In the genomic region with DNA sequence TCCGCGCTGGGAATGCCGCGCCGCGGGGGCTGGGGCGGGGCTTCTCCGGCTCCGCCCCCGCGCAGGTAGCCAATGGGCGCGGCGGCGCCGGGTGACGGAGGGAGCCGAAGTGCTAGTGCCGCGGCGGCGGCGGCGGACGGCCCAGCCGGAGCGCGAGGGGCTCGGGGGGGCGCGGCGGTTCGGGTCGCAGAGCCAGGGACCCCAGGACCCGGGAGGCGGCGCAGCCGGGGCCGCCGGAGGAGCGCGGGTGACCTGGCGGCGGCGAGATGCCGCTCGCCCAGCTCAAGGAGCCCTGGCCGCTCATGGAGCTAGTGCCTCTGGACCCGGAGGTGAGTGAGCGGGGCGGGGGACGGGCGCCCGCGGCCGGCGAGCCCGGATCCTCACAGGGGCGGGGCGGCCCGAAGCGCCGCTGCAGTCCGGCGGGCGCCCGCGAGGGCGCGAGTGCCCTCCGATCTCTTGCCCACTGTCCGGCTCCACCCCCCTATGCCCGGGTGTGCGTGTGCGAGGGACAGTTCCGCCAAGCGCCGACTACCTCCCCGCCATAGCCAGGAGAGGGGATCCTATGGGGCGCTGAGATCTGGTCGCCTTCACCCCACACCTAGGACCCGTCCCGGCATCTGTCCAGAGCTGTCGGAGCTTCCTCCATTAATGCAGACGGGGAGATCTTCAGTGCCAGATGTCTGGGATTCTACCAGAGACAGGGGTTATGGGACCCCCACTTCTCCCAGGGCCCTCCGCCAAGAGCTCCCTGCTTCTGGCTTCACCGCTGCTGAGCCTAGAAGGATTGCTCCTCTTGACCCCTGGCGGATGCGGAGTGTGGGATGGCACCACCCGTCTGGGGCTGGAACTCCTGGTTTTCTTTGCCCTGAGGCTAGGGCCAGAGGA, we compare ENCODE assay signal across 8 cellular contexts. TPM values are rescaled to one million over a fixed set of nuclear protein-coding genes. Genes with fewer than 3 reads are reported as not detected.
A peak's percentile ranks its signal among the peaks of the same experiment; 100 is the strongest.
DNase-seq lines count a peak whose midpoint lies in the region; ATAC-seq and TF ChIP-seq lines count a peak whose summit lies in the region.

Gene RPS6KA1 (plus strand): TSS at position 107 of the 885 bp plus-strand sequence. CDS start 160 bp downstream, at position 267.

- peak; percentile 82 for ATAC-seq in GM18502 (IDR thresholded peaks at IDR 0.05; ENCODE audit: poor library complexity, unreplicated experiment)
- peak; percentile 66 for ATAC-seq in HG02943 (IDR thresholded peaks at IDR 0.05; ENCODE audit: low read depth, unreplicated experiment)
- ATAC-seq in left lung: peak; percentile 58

- H3K4me3 ChIP-seq in coronary artery: peak within 1 kb of the TSS; percentile 74
- peak within 1 kb of the TSS; percentile 57 to 66 for H3K4me3 ChIP-seq in left lung

- peaks cover 12 to 53% of the 10 kb centered on the region in 2 donors for H3K4me1 ChIP-seq in left lung

- H3K36me3 ChIP-seq in left lung: no peaks in the 10 kb centered on the region

- intact Hi-C loops in left lung (cut with DNase I): no loop called here

- peak within 1 kb of the TSS in 1 of 2 donors; percentile 47 for H3K27ac ChIP-seq in coronary artery
- H3K27ac ChIP-seq in left lung: peak within 1 kb of the TSS; percentile 81 to 85

- no peaks in the 10 kb centered on the region for H3K27me3 ChIP-seq in left lung

- DNase-seq in 8988T: peak; percentile 87
- DNase-seq in NCI-H2171 treated with DMSO at 0.1 percent for 48 hours (lab: John Stamatoyannopoulos, UW): peak; percentile 68
- peak; percentile 36 to 50 for DNase-seq in activated CD4-positive, alpha-beta T cell treated with anti-CD3 and anti-CD28 coated beads for 24 hours (ENCODE audit: low read depth in 2 of 2)
- DNase-seq in coronary artery (ENCODE audit: low spot score): no peak
- DNase-seq in left lung: peak; percentile 68 to 94
- peak; percentile 67 for DNase-seq in stimulated activated CD4-positive, alpha-beta T cell treated with anti-CD3 and anti-CD28 coated beads, Interleukin-4, amount 100 ng/mL, for 1 hour

- H3K9me3 ChIP-seq in left lung: no peaks in the 10 kb centered on the region

- TF ChIP-seq CTCF in coronary artery (IDR thresholded peaks at IDR 0.05) (no peak), left lung (IDR thresholded peaks at IDR 0.05) (no peak)

RNA-seq across cellular contexts. Expression of gene RPS6KA1, which starts in this region (rescaled TPM):
- 100 to 1,000 TPM in 1 of 2 donors, 10 to 100 TPM in 1; 85.6 to 104 TPM for total RNA-seq in left lung
